In the genomic region with DNA sequence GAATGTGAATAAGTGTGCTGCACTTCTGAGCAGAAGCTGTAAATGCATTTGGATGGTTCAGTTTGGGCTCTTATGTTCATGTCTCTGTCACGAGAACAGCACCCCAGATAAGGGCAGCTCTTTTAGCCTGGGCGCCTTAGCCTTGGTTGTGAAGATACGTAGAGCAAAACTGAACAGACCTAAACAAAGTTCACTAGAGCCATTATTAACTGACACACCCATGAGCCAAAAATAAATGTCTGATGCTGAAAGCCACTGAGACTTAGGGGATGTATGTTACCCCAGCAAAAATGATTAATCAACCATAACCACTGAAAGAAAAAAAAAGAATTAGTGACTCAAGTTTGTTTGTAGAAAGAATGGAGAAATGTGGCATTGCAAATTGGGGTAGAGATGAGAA, we compare ENCODE assay signal across 31 cellular contexts.
"Had no signal": no experiment of that assay in that cellular context is flagged by ENCODE, and none has a peak within 500 bp of the region (broad histone marks: within the 10 kb centered on the region; RNA-seq: fewer than 3 reads in every experiment).

No MANE protein-coding gene starts in this region.

- H3K4me1 Mint-ChIP-seq: activated naive CD4-positive, alpha-beta T cell treated with anti-CD3 and anti-CD28 coated beads, Interleukin-2, amount 10 ng/mL, durations not matched to agents 7 days and 5 days; activated naive CD8-positive, alpha-beta T cell treated with anti-CD3 and anti-CD28 coated beads, Interleukin-2, amount 10 ng/mL, durations not matched to agents 7 days and 5 days; T-cell had no signal

- H3K4me1 ChIP-seq: gastrocnemius medialis had no signal

- H3K4me3 Mint-ChIP-seq: activated CD4-positive, alpha-beta memory T cell treated with anti-CD3 and anti-CD28 coated beads, Interleukin-2, amount 10 ng/mL, durations not matched to agents 7 days and 5 days; activated CD4-positive, alpha-beta T cell treated with anti-CD3 and anti-CD28 coated beads for 36 hours; activated CD4-positive, alpha-beta T cell treated with anti-CD3 and anti-CD28 coated beads, Interleukin-2, amount 10 ng/mL, durations not matched to agents 24 days and 14 days; activated naive CD4-positive, alpha-beta T cell treated with anti-CD3 and anti-CD28 coated beads, Interleukin-2, amount 10 ng/mL, durations not matched to agents 7 days and 5 days; activated naive CD8-positive, alpha-beta T cell treated with anti-CD3 and anti-CD28 coated beads, Interleukin-2, amount 10 ng/mL, durations not matched to agents 7 days and 5 days; activated T-cell treated with anti-CD3 and anti-CD28 coated beads, Interleukin-2, amount 50 U/mL, for 24 hours; activated T-cell treated with anti-CD3 and anti-CD28 coated beads, Interleukin-2, amount 50 U/mL, for 72 hours; central memory CD8-positive, alpha-beta T cell; dendritic cell treated with granulocyte-macrophage colony-stimulating factor and Interleukin-4, amounts not matched to agents 40 ng/mL and 50 ng/mL, for 4 days; endodermal cell; T-cell; T-helper 17 cell; T-helper 2 cell treated with Interferon-gamma antibody and Interleukin-4, amounts not matched to agents 5 μg/mL and 100 μg/mL, for 36 hours had no signal

- ATAC-seq: activated CD4-positive, alpha-beta T cell treated with anti-CD3 and anti-CD28 coated beads for 36 hours; activated naive CD4-positive, alpha-beta T cell treated with anti-CD3 and anti-CD28 coated beads, Interleukin-2, amount 50 U/mL, for 72 hours; activated T-cell treated with anti-CD3 and anti-CD28 coated beads, Interleukin-2, amount 50 U/mL, for 72 hours; esophagus mucosa; foreskin keratinocyte; gastrocnemius medialis; heart right ventricle; T-cell; T-helper 17 cell had no signal

- H3K36me3 ChIP-seq: ascending aorta, brain microvascular endothelial cell, gastrocnemius medialis, heart right ventricle, WERI-Rb-1 had no signal

- H3K27me3 Mint-ChIP-seq: activated CD4-positive, alpha-beta memory T cell treated with anti-CD3 and anti-CD28 coated beads, Interleukin-2, amount 10 ng/mL, durations not matched to agents 7 days and 5 days; activated CD4-positive, alpha-beta T cell treated with anti-CD3 and anti-CD28 coated beads for 36 hours; activated CD4-positive, alpha-beta T cell treated with anti-CD3 and anti-CD28 coated beads, Interleukin-2, amount 10 ng/mL, durations not matched to agents 24 days and 14 days; activated naive CD4-positive, alpha-beta T cell treated with anti-CD3 and anti-CD28 coated beads, Interleukin-2, amount 10 ng/mL, durations not matched to agents 7 days and 5 days; activated naive CD8-positive, alpha-beta T cell treated with anti-CD3 and anti-CD28 coated beads, Interleukin-2, amount 10 ng/mL, durations not matched to agents 7 days and 5 days; activated T-cell treated with anti-CD3 and anti-CD28 coated beads, Interleukin-2, amount 50 U/mL, for 24 hours; central memory CD8-positive, alpha-beta T cell; dendritic cell treated with granulocyte-macrophage colony-stimulating factor and Interleukin-4, amounts not matched to agents 40 ng/mL and 50 ng/mL, for 4 days had no signal

- H3K27ac Mint-ChIP-seq: activated CD4-positive, alpha-beta memory T cell treated with anti-CD3 and anti-CD28 coated beads, Interleukin-2, amount 10 ng/mL, durations not matched to agents 7 days and 5 days; activated CD4-positive, alpha-beta T cell treated with anti-CD3 and anti-CD28 coated beads for 36 hours; activated CD4-positive, alpha-beta T cell treated with anti-CD3 and anti-CD28 coated beads, Interleukin-2, amount 10 ng/mL, durations not matched to agents 24 days and 14 days; activated naive CD4-positive, alpha-beta T cell treated with anti-CD3 and anti-CD28 coated beads, Interleukin-2, amount 10 ng/mL, durations not matched to agents 7 days and 5 days; activated naive CD4-positive, alpha-beta T cell treated with anti-CD3 and anti-CD28 coated beads, Interleukin-2, amount 50 U/mL, for 72 hours; activated naive CD8-positive, alpha-beta T cell treated with anti-CD3 and anti-CD28 coated beads, Interleukin-2, amount 10 ng/mL, durations not matched to agents 7 days and 5 days; activated T-cell treated with anti-CD3 and anti-CD28 coated beads, Interleukin-2, amount 50 U/mL, for 24 hours; activated T-cell treated with anti-CD3 and anti-CD28 coated beads, Interleukin-2, amount 50 U/mL, for 72 hours; dendritic cell treated with granulocyte-macrophage colony-stimulating factor and Interleukin-4, amounts not matched to agents 40 ng/mL and 50 ng/mL, for 4 days; endodermal cell; T-cell; T-helper 17 cell; T-helper 2 cell treated with Interferon-gamma antibody and Interleukin-4, amounts not matched to agents 5 μg/mL and 100 μg/mL, for 36 hours had no signal

- H3K36me3 Mint-ChIP-seq: activated naive CD4-positive, alpha-beta T cell treated with anti-CD3 and anti-CD28 coated beads, Interleukin-2, amount 10 ng/mL, durations not matched to agents 7 days and 5 days; activated naive CD4-positive, alpha-beta T cell treated with anti-CD3 and anti-CD28 coated beads, Interleukin-2, amount 50 U/mL, for 72 hours; activated naive CD8-positive, alpha-beta T cell treated with anti-CD3 and anti-CD28 coated beads, Interleukin-2, amount 10 ng/mL, durations not matched to agents 7 days and 5 days; T-cell had no signal

- H3K27ac ChIP-seq: ascending aorta, brain microvascular endothelial cell, coronary artery, dorsolateral prefrontal cortex, foreskin keratinocyte, gastrocnemius medialis, heart right ventricle, WERI-Rb-1 had no signal

- DNase-seq: activated CD4-positive, alpha-beta memory T cell treated with anti-CD3 and anti-CD28 coated beads, Interleukin-2, amount 10 ng/mL, durations not matched to agents 7 days and 5 days; activated CD4-positive, alpha-beta T cell treated with anti-CD3 and anti-CD28 coated beads for 36 hours; activated CD4-positive, alpha-beta T cell treated with anti-CD3 and anti-CD28 coated beads, Interleukin-2, amount 10 ng/mL, durations not matched to agents 24 days and 14 days; activated CD4-positive, CD25-positive, alpha-beta regulatory T cell; activated CD4-positive, CD25-positive, alpha-beta regulatory T cell treated with anti-CD3 and anti-CD28 coated beads, Interleukin-2, amount 50 U/mL, for 72 hours; activated CD8-positive, alpha-beta memory T cell treated with anti-CD3 and anti-CD28 coated beads, Interleukin-2, amount 50 U/mL, for 48 hours; activated gamma-delta T cell; activated naive CD4-positive, alpha-beta T cell; activated naive CD4-positive, alpha-beta T cell treated with anti-CD3 and anti-CD28 coated beads, Interleukin-2, amount 10 ng/mL, durations not matched to agents 7 days and 5 days; activated naive CD8-positive, alpha-beta T cell treated with anti-CD3 and anti-CD28 coated beads, Interleukin-2, amount 10 ng/mL, durations not matched to agents 7 days and 5 days; activated T-cell treated with anti-CD3 and anti-CD28 coated beads for 4 hours; activated T-cell treated with anti-CD3 and anti-CD28 coated beads, Interleukin-2, amount 50 U/mL, for 24 hours; activated T-cell treated with anti-CD3 and anti-CD28 coated beads, Interleukin-2, amount 50 U/mL, for 72 hours; brain microvascular endothelial cell; dorsolateral prefrontal cortex; effector memory CD4-positive, alpha-beta T cell; endodermal cell; foreskin keratinocyte; gastrocnemius medialis; heart right ventricle; T-cell; T-helper 17 cell; T1000; WERI-Rb-1 had no signal

- H3K9me3 Mint-ChIP-seq: activated CD4-positive, alpha-beta memory T cell treated with anti-CD3 and anti-CD28 coated beads, Interleukin-2, amount 10 ng/mL, durations not matched to agents 7 days and 5 days; activated naive CD4-positive, alpha-beta T cell treated with anti-CD3 and anti-CD28 coated beads, Interleukin-2, amount 10 ng/mL, durations not matched to agents 7 days and 5 days; activated T-cell treated with anti-CD3 and anti-CD28 coated beads, Interleukin-2, amount 50 U/mL, for 24 hours; central memory CD8-positive, alpha-beta T cell; dendritic cell treated with granulocyte-macrophage colony-stimulating factor and Interleukin-4, amounts not matched to agents 40 ng/mL and 50 ng/mL, for 4 days; T-helper 2 cell treated with Interferon-gamma antibody and Interleukin-4, amounts not matched to agents 5 μg/mL and 100 μg/mL, for 36 hours had no signal

- H3K27me3 ChIP-seq: ascending aorta, brain microvascular endothelial cell, dorsolateral prefrontal cortex, foreskin keratinocyte, gastrocnemius medialis, heart right ventricle had no signal

- H3K4me3 ChIP-seq: ascending aorta, coronary artery, dorsolateral prefrontal cortex, gastrocnemius medialis, heart right ventricle had no signal
